Comparison of ENCODE assay signal across 8 cellular contexts in the genomic region with DNA sequence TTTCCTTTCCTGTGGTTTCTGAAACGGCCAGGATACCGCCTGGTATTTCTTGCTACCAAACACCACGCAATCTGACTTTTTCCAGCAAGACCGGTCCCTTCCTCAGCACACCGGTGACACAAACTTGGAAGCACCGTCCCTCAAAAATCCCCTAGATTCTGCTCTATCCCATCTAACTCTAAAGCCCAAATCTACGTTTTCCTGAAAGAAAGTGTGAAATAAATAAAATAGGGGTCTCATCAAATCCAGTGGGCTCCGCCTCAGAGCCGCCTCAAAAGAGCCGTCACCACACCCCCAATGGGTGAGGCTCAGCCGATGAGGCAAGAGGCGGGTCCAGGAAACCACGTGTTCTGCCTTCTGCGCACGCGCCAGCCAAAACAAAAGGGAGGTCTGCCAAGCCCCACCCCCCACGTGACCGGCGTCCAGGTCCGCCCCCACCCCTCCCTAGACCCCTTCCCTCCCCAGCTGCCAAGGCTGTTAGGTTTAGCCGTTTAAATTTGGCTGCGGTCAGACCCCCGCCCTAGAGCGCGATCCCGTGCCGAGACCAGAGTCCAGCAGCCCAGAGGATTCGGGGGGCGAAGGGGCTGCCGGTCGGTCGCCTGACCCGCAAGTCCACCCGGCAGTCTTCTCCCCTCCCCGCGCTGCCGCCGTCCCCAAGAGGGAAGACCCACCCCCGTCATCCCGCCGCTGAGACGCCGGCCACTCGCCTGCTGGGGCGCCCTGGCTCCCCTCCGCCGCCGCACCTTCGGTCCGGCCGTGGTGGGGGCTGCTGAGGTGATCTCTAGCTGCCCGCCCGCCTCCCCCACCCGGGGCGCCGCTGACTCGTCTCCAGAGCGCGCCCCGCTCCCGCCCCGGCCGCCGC. TPM values are rescaled to one million over a fixed set of nuclear protein-coding genes. Genes with fewer than 3 reads are reported as not detected.
DNase-seq lines count a peak whose midpoint lies in the region; ATAC-seq and TF ChIP-seq lines count a peak whose summit lies in the region.

No MANE protein-coding gene starts in this region.

- H3K36me3 ChIP-seq in Panc1 (ENCODE audit: control insufficient read depth, insufficient read depth, low read length) (no peaks in the 10 kb centered on the region), muscle layer of colon (ENCODE audit: insufficient read depth, low read length) (no peaks in the 10 kb centered on the region)

- ATAC-seq in GM21737 (IDR thresholded peaks at IDR 0.05; ENCODE audit: unreplicated experiment), result peak; percentile 63
- ATAC-seq in Panc1, result peak; percentile 90
- ATAC-seq in activated T-cell treated with anti-CD3 and anti-CD28 coated beads, Interleukin-2, amount 50 U/mL, for 72 hours (replicated peaks in 1 of 2), result peak; percentile 78 to 79
- ATAC-seq in esophagus mucosa, result peak; percentile 92

- H3K9ac ChIP-seq in muscle layer of colon (ENCODE audit: low read length), result peak overlapping the region; percentile 89

- H3K27me3 ChIP-seq in Panc1 (ENCODE audit: control insufficient read depth, insufficient read depth, low read length), result no peaks in the 10 kb centered on the region; the same call in 1 of the 2 replicates
- no peaks in the 10 kb centered on the region for H3K27me3 ChIP-seq in muscle layer of colon (ENCODE audit: control insufficient read depth in 1 of 2, insufficient read depth in 2 of 2, low read length in 2 of 2)

- peak overlapping the region; percentile 98 for H3K27ac Mint-ChIP-seq in activated T-cell treated with anti-CD3 and anti-CD28 coated beads, Interleukin-2, amount 50 U/mL, for 72 hours

- no peaks in the 10 kb centered on the region for H3K9me3 Mint-ChIP-seq in activated T-cell treated with anti-CD3 and anti-CD28 coated beads, Interleukin-2, amount 50 U/mL, for 72 hours

- peak; percentile 88 for DNase-seq in DMS79 (lab: John Stamatoyannopoulos, UW)
- DNase-seq in KG1 (lab: John Stamatoyannopoulos, UW), result peak; percentile 91
- peak; percentile 77 for DNase-seq in Panc1 (ENCODE audit: low read depth, low spot score)
- DNase-seq in activated T-cell treated with anti-CD3 and anti-CD28 coated beads, Interleukin-2, amount 50 U/mL, for 72 hours, result peak; percentile 97
- DNase-seq in stimulated activated CD8-positive, alpha-beta memory T cell treated with anti-CD3 and anti-CD28 coated beads, Interleukin-7, amount 100 ng/mL, for 1 hour (ENCODE audit: low read depth in 2 of 2), result peak; percentile 94 to 95

- H3K27ac ChIP-seq in Panc1 (ENCODE audit: low read length), result peak overlapping the region; percentile 97
- H3K27ac ChIP-seq in muscle layer of colon (ENCODE audit: low read depth, low read length), result peak overlapping the region; percentile 98

- in situ Hi-C loops in Panc1 (cut with HindIII; ENCODE audit: low pct_unique_long_range_greater_than_20kb, low sequenced_read_pairs), result no loop called here

- CTCF ChIA-PET in Panc1 (lab: Charles Lee), result no interaction called here

- TF ChIP-seq CTCF in Panc1 (IDR thresholded peaks at IDR 0.05), result no peak

- no peaks in the 10 kb centered on the region for H3K36me3 Mint-ChIP-seq in activated T-cell treated with anti-CD3 and anti-CD28 coated beads, Interleukin-2, amount 50 U/mL, for 72 hours (ENCODE audit: insufficient read depth in 2 of 2)

- intact Hi-C loops in Panc1 (cut with micrococcal nuclease; ENCODE audit: unreplicated experiment), result no loop called here

- H3K4me3 ChIP-seq in Panc1 (ENCODE audit: low read depth in 2 of 2, low read length in 2 of 2) (peak overlapping the region; percentile 61 to 95), muscle layer of colon (ENCODE audit: low read depth in 1 of 2, low read length in 2 of 2) (peak overlapping the region; percentile 66 to 90)

- H3K4me3 Mint-ChIP-seq in activated T-cell treated with anti-CD3 and anti-CD28 coated beads, Interleukin-2, amount 50 U/mL, for 72 hours, result peak overlapping the region; percentile 97 to 100

- H3K4me1 Mint-ChIP-seq in activated T-cell treated with anti-CD3 and anti-CD28 coated beads, Interleukin-2, amount 50 U/mL, for 72 hours (ENCODE audit: low read depth), result peaks cover 34% of the 10 kb centered on the region

- H3K9me3 ChIP-seq in Panc1 (ENCODE audit: control insufficient read depth, insufficient read depth, low read depth, low read length) (no peaks in the 10 kb centered on the region), muscle layer of colon (ENCODE audit: low read length) (no peaks in the 10 kb centered on the region)

- H3K27me3 Mint-ChIP-seq in activated T-cell treated with anti-CD3 and anti-CD28 coated beads, Interleukin-2, amount 50 U/mL, for 72 hours (ENCODE audit: low read depth), result peaks cover 8% of the 10 kb centered on the region

- H3K4me1 ChIP-seq in Panc1 (ENCODE audit: control insufficient read depth, insufficient read depth, low read length), result peaks cover 14% of the 10 kb centered on the region
- peaks cover 33% of the 10 kb centered on the region for H3K4me1 ChIP-seq in muscle layer of colon (ENCODE audit: insufficient read depth, low read length)

- POLR2A ChIA-PET in Panc1 (lab: Charles Lee), result interaction anchor here (0.5 to 0.6 kb wide), 4 partner anchors 33 to 601 kb away, joined by 3 to 8 read pairs (median 5); no protein-coding TSS in a partner anchor

- TSS peak; percentile 68 for BruUV-seq in Panc1 (replicated peaks; lab: Mats Ljungman, UMichigan)

RNA-seq across cellular contexts. Expression of a gene that starts 0.5 kb away (rescaled TPM):
- total RNA-seq in Panc1 (2021; ENCODE audit: unreplicated experiment) (10.5 TPM), esophagus mucosa (6.4 TPM)
- polyA plus RNA-seq in Panc1 (2012; ENCODE audit: insufficient read length), result 2.0 TPM
- 10 to 100 TPM in 1 of 2 donors, 1 to 10 TPM in 1; 7.8 to 10.5 TPM for total RNA-seq in activated T-cell treated with anti-CD3 and anti-CD28 coated beads, Interleukin-2, amount 50 U/mL, for 72 hours

RNA-seq across cellular contexts. Expression of a gene that starts 54.6 kb away (rescaled TPM):
- total RNA-seq in Panc1 (2021; ENCODE audit: unreplicated experiment) (not detected), esophagus mucosa (0.32 TPM)
- not detected for polyA plus RNA-seq in Panc1 (2012; ENCODE audit: insufficient read length)
- total RNA-seq in activated T-cell treated with anti-CD3 and anti-CD28 coated beads, Interleukin-2, amount 50 U/mL, for 72 hours, result not detected

Comparison
In these comparisons a context has a peak if more than half of its experiments do, and no peak if none do; other contexts are left out.
1. Peak in every context shown above with its lines: DNase-seq, ATAC-seq, H3K4me3 ChIP-seq and H3K27ac ChIP-seq.